ENCODE assay signal across 17 cellular contexts in the genomic region with DNA sequence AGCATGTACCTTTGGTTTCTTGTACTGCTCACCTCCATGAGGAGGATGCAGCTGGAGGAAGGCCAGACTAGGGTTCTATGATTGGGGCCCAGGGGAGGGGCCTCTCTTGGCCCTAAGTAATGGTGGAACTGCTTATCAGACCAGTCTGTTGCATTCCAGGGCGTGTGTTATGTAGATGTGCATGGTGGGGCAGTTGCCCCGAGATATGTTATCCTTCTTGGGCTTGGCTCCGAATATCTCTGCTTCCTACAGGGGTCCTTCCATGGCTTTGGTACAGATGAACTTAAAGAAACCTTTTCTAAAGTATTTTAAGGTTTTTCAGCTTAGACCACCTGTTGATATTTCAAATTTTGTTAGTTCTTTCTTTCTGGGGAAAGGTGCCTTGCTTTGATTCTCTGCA.
DNase-seq lines count a peak whose midpoint lies in the region; ATAC-seq, FAIRE-seq and TF ChIP-seq lines count a peak whose summit lies in the region.
"Had no signal": no experiment of that assay in that cellular context is flagged by ENCODE, and none has a peak within 500 bp of the region (broad histone marks: within the 10 kb centered on the region; RNA-seq: fewer than 3 reads in every experiment).

No MANE protein-coding gene starts in this region.

- H3K4me1 ChIP-seq in breast epithelium (no peaks in the 10 kb centered on the region), H1 (replicated peaks in 1 of 4; ENCODE audit: control insufficient read depth in 3 of 4, insufficient read depth in 4 of 4, low read length in 3 of 4) (no peaks in the 10 kb centered on the region)

- no peak overlapping the region for H3K27ac ChIP-seq in breast epithelium
- H3K27ac ChIP-seq in H1 (ENCODE audit: low read depth, low read length), result no peak overlapping the region
- H3K27ac ChIP-seq: 22Rv1 had no signal

- H3K18ac ChIP-seq in H1 (ENCODE audit: extremely low read depth, low read length), result no peak overlapping the region

- H4K8ac ChIP-seq in H1 (ENCODE audit: extremely low read depth, insufficient read depth, low read length), result no peak overlapping the region

- no peak overlapping the region for H2BK20ac ChIP-seq in H1 (ENCODE audit: low read length)

- H3K79me2 ChIP-seq in H1 (ENCODE audit: control insufficient read depth in 1 of 2, insufficient read depth in 2 of 2, low read length in 2 of 2), result no peaks in the 10 kb centered on the region

- peaks cover 0 to under 1% of the 10 kb centered on the region in 2 experiments for H4K20me1 ChIP-seq in H1 (replicated peaks in 1 of 2; ENCODE audit: control insufficient read depth in 1 of 2, insufficient read depth in 2 of 2, low read length in 2 of 2)

- H3K14ac ChIP-seq in H1 (ENCODE audit: insufficient read length), result no peak overlapping the region

- POLR2A ChIA-PET in MCF 10A (lab: Yijun Ruan, JAX) (interaction anchor here (1.3 kb wide), 2 partner anchors 12 to 32 kb away, joined by 3 to 4 read pairs; no protein-coding TSS in a partner anchor), H1 (lab: Charles Lee; ENCODE audit: partially characterized antibody) (no interaction called here)
- POLR2A ChIA-PET in naive thymus-derived CD8-positive, alpha-beta T cell (lab: Charles Lee), result no interaction called here

- TF ChIP-seq CTCF in MCF 10A (IDR thresholded peaks at IDR 0.05; ENCODE audit: unreplicated experiment), result no peak
- TF ChIP-seq CTCF in breast epithelium (IDR thresholded peaks at IDR 0.05), result no peak
- no peak for TF ChIP-seq CTCF in H1 (IDR thresholded peaks at IDR 0.05; ENCODE audit: control extremely low read depth in 1 of 3, insufficient read depth in 1 of 3, low read depth in 1 of 3, low read length in 3 of 3)

- H3K9me3 Mint-ChIP-seq in MCF 10A (ENCODE audit: unreplicated experiment), result no peaks in the 10 kb centered on the region
- H3K9me3 Mint-ChIP-seq in naive thymus-derived CD8-positive, alpha-beta T cell, result no peaks in the 10 kb centered on the region
- H3K9me3 Mint-ChIP-seq: CD4-positive, alpha-beta T cell had no signal

- no peak for DNase-seq in MCF 10A (ENCODE audit: unreplicated experiment)
- DNase-seq in breast epithelium (ENCODE audit: low spot score in 2 of 2), result no peak
- peak; percentile 25 for DNase-seq in OCI-M1 (lab: John Stamatoyannopoulos, UW)
- no peak for DNase-seq in H1 (ENCODE audit: low read depth in 1 of 2, low spot score in 2 of 2)
- no peak for DNase-seq in left cardiac atrium
- no peak for DNase-seq in naive thymus-derived CD8-positive, alpha-beta T cell
- DNase-seq in COLO829 (ENCODE audit: low spot score), result no peak
- DNase-seq: C1 segment of cervical spinal cord; CD4-positive, alpha-beta T cell; DMS79; HCEC 1CT; Karpas-422 had no signal

- peaks cover 49% of the 10 kb centered on the region for H3K36me3 Mint-ChIP-seq in MCF 10A (ENCODE audit: insufficient read depth, unreplicated experiment)
- peaks cover 0 to 45% (median 12%) of the 10 kb centered on the region in 3 donors for H3K36me3 Mint-ChIP-seq in naive thymus-derived CD8-positive, alpha-beta T cell

- ATAC-seq in left cardiac atrium, result no peak
- no peak for ATAC-seq in naive thymus-derived CD8-positive, alpha-beta T cell
- ATAC-seq in GM19035 (IDR thresholded peaks at IDR 0.05; ENCODE audit: unreplicated experiment), result no peak
- ATAC-seq: HepG2 had no signal

- no peak overlapping the region for H3K9ac ChIP-seq in H1 (replicated peaks in 1 of 4; ENCODE audit: extremely low read depth in 1 of 4, low read depth in 3 of 4, low read length in 3 of 4)

- 92% methylated on average over 3 of the region's 3 CpGs; no CpG with 5 or more reads in 1 of the 2 experiments for WGBS in H1 (ENCODE audit: extremely low coverage in 1 of 2, insufficient coverage in 1 of 2, insufficient read length in 1 of 2, insufficient replicate concordance in 2 of 2, low coverage in 1 of 2, low lambda C conversion rate in 2 of 2, missing lambda C conversion rate in 1 of 2), 2 experiments

- H4K5ac ChIP-seq in H1 (ENCODE audit: insufficient read length, low read depth, low read length), result no peak overlapping the region

- H3K4me3 ChIP-seq in breast epithelium (no peak overlapping the region), H1 (ENCODE audit: extremely low read depth in 1 of 4, insufficient read depth in 2 of 4, low read depth in 3 of 4, low read length in 4 of 4) (no peak overlapping the region)

- 0 out of 2 replicates have a peak overlapping the region, but pooled peaks have one; percentile 8 for H2BK15ac ChIP-seq in H1 (ENCODE audit: low read length)

- H3K4me1 Mint-ChIP-seq in MCF 10A (ENCODE audit: insufficient read depth, unreplicated experiment), result no peaks in the 10 kb centered on the region
- peaks cover 0 to 10% (median 0%) of the 10 kb centered on the region in 4 donors for H3K4me1 Mint-ChIP-seq in naive thymus-derived CD8-positive, alpha-beta T cell

- no peak overlapping the region for H2BK12ac ChIP-seq in H1 (ENCODE audit: low read depth, low read length)

- intact Hi-C loops in MCF 10A (cut with micrococcal nuclease) (no loop called here), breast epithelium (cut with DNase I; ENCODE audit: low total_unique reads) (no loop called here), left cardiac atrium (cut with DNase I) (no loop called here)

- no peaks in the 10 kb centered on the region for H3K27me3 Mint-ChIP-seq in MCF 10A (ENCODE audit: insufficient read depth, unreplicated experiment)
- H3K27me3 Mint-ChIP-seq in naive thymus-derived CD8-positive, alpha-beta T cell, result no peaks in the 10 kb centered on the region
- H3K27me3 Mint-ChIP-seq: CD4-positive, alpha-beta T cell had no signal

- H3K79me1 ChIP-seq in H1 (ENCODE audit: low read depth, low read length), result no peaks in the 10 kb centered on the region

- H2BK5ac ChIP-seq in H1 (ENCODE audit: low read depth, low read length), result no peak overlapping the region

- no peak for TF ChIP-seq RAD21 in H1 (IDR thresholded peaks at IDR 0.05 in 1 of 2, conservative IDR thresholded peaks at IDR 0.05 in 1 of 2; ENCODE audit: low read depth in 2 of 2, low read length in 2 of 2)

- H3K36me3 ChIP-seq in breast epithelium, result no peaks in the 10 kb centered on the region
- peaks cover 6 to 19% (median 10%) of the 10 kb centered on the region in 4 experiments for H3K36me3 ChIP-seq in H1 (ENCODE audit: control insufficient read depth in 2 of 4, insufficient read depth in 4 of 4, low read length in 3 of 4)

- H3K4ac ChIP-seq in H1 (replicated peaks; ENCODE audit: insufficient read length, low read depth, low read length), result no peak overlapping the region

- H3K23ac ChIP-seq in H1 (ENCODE audit: insufficient read length), result no peak overlapping the region

- no peaks in the 10 kb centered on the region for H3K27me3 ChIP-seq in breast epithelium
- H3K27me3 ChIP-seq in H1 (replicated peaks in 1 of 4; ENCODE audit: control insufficient read depth in 3 of 4, extremely low read depth in 1 of 4, insufficient read depth in 3 of 4, low read length in 3 of 4), result no peaks in the 10 kb centered on the region

- H4K91ac ChIP-seq in H1 (replicated peaks; ENCODE audit: insufficient read length, low read length), result no peak overlapping the region

- H3K4me2 ChIP-seq in H1 (ENCODE audit: insufficient read depth in 1 of 2, low read depth in 2 of 2, low read length in 2 of 2), result no peak overlapping the region

- CTCF ChIA-PET in MCF 10A (lab: Yijun Ruan, JAX), result interaction anchor here (1.4 to 3.0 kb wide), 2 partner anchors 12 to 31 kb away, joined by 4 to 7 read pairs; no protein-coding TSS in a partner anchor
- CTCF ChIA-PET in H1 (lab: Charles Lee; ENCODE audit: partially characterized antibody), result interaction anchor here (1.1 kb wide), 1 partner anchor 518 kb away, joined by 3 read pairs; no protein-coding TSS in a partner anchor

- H3K56ac ChIP-seq in H1 (replicated peaks; ENCODE audit: insufficient read length, low read depth, low read length), result no peak overlapping the region

- H3K9me3 ChIP-seq in breast epithelium (no peaks in the 10 kb centered on the region), H1 (ENCODE audit: insufficient read depth in 2 of 2, low read depth in 1 of 2, low read length in 1 of 2) (no peaks in the 10 kb centered on the region)

- no peak overlapping the region for H2BK120ac ChIP-seq in H1 (replicated peaks; ENCODE audit: low read depth, low read length)

- no peak overlapping the region for H2AFZ ChIP-seq in H1 (ENCODE audit: low read length)

- no peak for TF ChIP-seq EP300 in H1 (IDR thresholded peaks at IDR 0.05; ENCODE audit: borderline replicate concordance in 1 of 2, low read depth in 2 of 2, low read length in 2 of 2)

- TF ChIP-seq POLR2A in breast epithelium (IDR thresholded peaks at IDR 0.05) (no peak), H1 (IDR thresholded peaks at IDR 0.05; ENCODE audit: control extremely low read depth in 1 of 2, low read depth in 2 of 2, low read length in 2 of 2) (no peak)

- H3K4me3 Mint-ChIP-seq in MCF 10A (ENCODE audit: unreplicated experiment), result no peak overlapping the region
- no peak overlapping the region for H3K4me3 Mint-ChIP-seq in naive thymus-derived CD8-positive, alpha-beta T cell
- H3K4me3 Mint-ChIP-seq: CD4-positive, alpha-beta T cell had no signal

- BruUV-seq in MCF 10A (replicated peaks; lab: Mats Ljungman, UMichigan), result no TSS peak

- no peak for FAIRE-seq in H1 (lab: Jason Lieb, UNC)
- FAIRE-seq: GM12891, GM19239, HepG2 had no signal

- H3K23me2 ChIP-seq in H1 (ENCODE audit: low read depth, low read length), result no peaks in the 10 kb centered on the region

- peak overlapping the region; percentile 23 for H3K27ac Mint-ChIP-seq in MCF 10A (ENCODE audit: low read depth, unreplicated experiment)
- peak overlapping the region in 1 of 10 donors; percentile 18 for H3K27ac Mint-ChIP-seq in naive thymus-derived CD8-positive, alpha-beta T cell
- H3K27ac Mint-ChIP-seq: CD4-positive, alpha-beta T cell had no signal

- H2AK5ac ChIP-seq in H1 (ENCODE audit: low read depth, low read length), result no peak overlapping the region

TF ChIP-seq in H1, 55 proteins besides CTCF, POLR2A, EP300 and RAD21:
- no peak for TF ChIP-seq POU5F1 (IDR thresholded peaks at IDR 0.05; ENCODE audit: low read depth, low read length)
- 0 out of 2 replicates have a peak, but pooled peaks have one; percentile 20 for TF ChIP-seq TEAD4 (IDR thresholded peaks at IDR 0.05; ENCODE audit: low read depth, low read length)
- TF ChIP-seq SIN3A (conservative IDR thresholded peaks at IDR 0.05 in 1 of 2, IDR thresholded peaks at IDR 0.05 in 1 of 2; ENCODE audit: low read depth in 1 of 2, low read length in 2 of 2), result no peak
